Comparison of ENCODE assay signal across 19 cellular contexts in genomic region chr13:59364508-59365187, GRCh38.
A peak's percentile ranks its signal among the peaks of the same experiment; 100 is the strongest.
DNase-seq lines count a peak whose midpoint lies in the region; ATAC-seq and TF ChIP-seq lines count a peak whose summit lies in the region.
"Had no signal": no experiment of that assay in that cellular context is flagged by ENCODE, and none has a peak within 500 bp of the region (broad histone marks: within the 10 kb centered on the region; RNA-seq: fewer than 3 reads in every experiment).

No MANE protein-coding gene starts in this region.

- no peak for TF ChIP-seq POLR2A in transverse colon (IDR thresholded peaks at IDR 0.05)

- no peaks in the 10 kb centered on the region for H3K27me3 ChIP-seq in transverse colon

- ATAC-seq in Right ventricle myocardium inferior (peak; percentile 44), left ventricle myocardium superior (peak; percentile 40), HG03159 (IDR thresholded peaks at IDR 0.05; ENCODE audit: unreplicated experiment) (no peak), GM19351 (IDR thresholded peaks at IDR 0.05; ENCODE audit: unreplicated experiment) (no peak)
- ATAC-seq: PC-3 had no signal

- H3K27ac ChIP-seq in transverse colon, result no peak overlapping the region
- H3K27ac ChIP-seq: coronary artery had no signal

- intact Hi-C loops in Right ventricle myocardium inferior (cut with DNase I), result no loop called here
- intact Hi-C loops in cardiac septum (cut with DNase I), result no loop called here
- intact Hi-C loops in left ventricle myocardium superior (cut with micrococcal nuclease), result no loop called here
- intact Hi-C loops in transverse colon (cut with DNase I; ENCODE audit: low total_unique reads), result no loop called here

- WGBS in transverse colon (ENCODE audit: low coverage in 1 of 2), 2 donors, result 76 to 80% methylated on average over 7 to 8 of the region's 8 CpGs

- TF ChIP-seq EP300 in transverse colon (IDR thresholded peaks at IDR 0.05; ENCODE audit: low read depth), result no peak

- H3K4me1 ChIP-seq in transverse colon, result peaks cover 0 to 13% (median 1%) of the 10 kb centered on the region in 4 donors
- H3K4me1 ChIP-seq: HAP-1 had no signal

- H3K36me3 ChIP-seq in transverse colon, result no peaks in the 10 kb centered on the region
- H3K36me3 ChIP-seq: HAP-1 had no signal

- in situ Hi-C loops in transverse colon (cut with MboI; ENCODE audit: low pct_ligation_motif_present in 1 of 4, low pct_unique_long_range_greater_than_20kb in 1 of 4, low sequenced_read_pairs in 3 of 4), result no loop called here

- H3K9me3 ChIP-seq in transverse colon, result no peaks in the 10 kb centered on the region
- H3K9me3 ChIP-seq: HAP-1 had no signal

- no peak overlapping the region for H3K4me3 ChIP-seq in transverse colon
- H3K4me3 ChIP-seq: coronary artery, HAP-1 had no signal

- peak in 3 of 5 experiments; percentile 7 to 13 (median 9) for TF ChIP-seq CTCF in transverse colon (IDR thresholded peaks at IDR 0.05)

- DNase-seq in Right ventricle myocardium inferior (ENCODE audit: missing footprints) (no peak), cardiac septum (ENCODE audit: low spot score) (no peak), NCI-H2171 (lab: John Stamatoyannopoulos, UW) (peak; percentile 49), left ventricle myocardium superior (no peak), transverse colon (no peak), epidermal melanocyte (ENCODE audit: insufficient read length, low spot score) (no peak)
- DNase-seq: ACHN; activated CD4-positive, alpha-beta T cell treated with anti-CD3 and anti-CD28 coated beads, Interleukin-2, amount 50 U/mL, for 48 hours; activated gamma-delta T cell; GDM1; Kasumi-1; NCI-H1092 treated with DMSO at 0.1 percent for 48 hours; NCI-H774; PC-3; SIG-M5 had no signal

Comparison
In these comparisons a context has a peak if more than half of its experiments do, and no peak if none do; other contexts are left out.
1. ATAC-seq: peak in Right ventricle myocardium inferior (single experiment) and left ventricle myocardium superior (single experiment); none in HG03159 (single experiment) and GM19351 (single experiment).